34 cellular contexts compared by ENCODE assay signal in the genomic region with DNA sequence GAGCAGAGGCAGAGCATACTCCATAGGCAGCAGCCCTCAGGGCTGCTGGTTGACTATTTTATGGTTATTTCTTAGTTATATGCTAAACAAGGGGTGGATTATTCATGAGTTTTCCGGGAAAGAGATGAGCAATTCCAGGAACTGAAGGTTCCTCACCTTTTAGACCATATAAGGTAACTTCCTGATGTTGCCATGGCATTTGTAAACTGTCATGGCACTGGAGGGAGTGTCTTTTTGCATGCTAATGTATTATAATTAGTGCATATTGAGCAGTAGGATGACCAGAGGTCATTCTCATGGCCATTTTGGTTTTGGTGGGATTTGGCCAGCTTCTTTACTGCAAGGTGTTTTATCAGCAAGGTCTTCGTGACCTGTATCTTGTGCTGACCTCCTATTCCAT.
"Had no signal": no experiment of that assay in that cellular context is flagged by ENCODE, and none has a peak within 500 bp of the region (broad histone marks: within the 10 kb centered on the region; RNA-seq: fewer than 3 reads in every experiment).

No MANE protein-coding gene starts in this region.

- ATAC-seq: activated T-cell treated with anti-CD3 and anti-CD28 coated beads, Interleukin-2, amount 50 U/mL, for 4 hours; body of pancreas; Right ventricle myocardium inferior; SK-N-SH treated with all-trans-retinoic acid at 6 μM for 48 hours had no signal

- H3K27ac ChIP-seq: body of pancreas, breast epithelium, PC-9, RWPE1, WERI-Rb-1 had no signal

- H3K9me3 Mint-ChIP-seq: activated naive CD8-positive, alpha-beta T cell treated with anti-CD3 and anti-CD28 coated beads, Interleukin-2, amount 10 ng/mL, durations not matched to agents 7 days and 5 days; activated T-cell treated with anti-CD3 and anti-CD28 coated beads, Interleukin-2, amount 50 U/mL, for 4 hours had no signal

- DNase-seq: activated CD4-positive, alpha-beta memory T cell treated with anti-CD3 and anti-CD28 coated beads for 36 hours; activated CD4-positive, alpha-beta T cell treated with anti-CD3 and anti-CD28 coated beads, Interleukin-2, amount 50 U/mL, for 1 hour; activated CD8-positive, alpha-beta memory T cell treated with anti-CD3 and anti-CD28 coated beads, Interleukin-2, amount 50 U/mL, for 4 hours; activated effector memory CD4-positive, alpha-beta T cell treated with Interleukin-2 at 50 U/mL for 16 hours; activated naive CD4-positive, alpha-beta T cell; activated naive CD8-positive, alpha-beta T cell treated with anti-CD3 and anti-CD28 coated beads, Interleukin-2, amount 10 ng/mL, durations not matched to agents 7 days and 5 days; activated T-cell treated with anti-CD3 and anti-CD28 coated beads for 4 hours; activated T-cell treated with anti-CD3 and anti-CD28 coated beads, Interleukin-2, amount 50 U/mL, for 4 hours; body of pancreas; NCI-H1048; NCI-H1105 treated with DMSO at 0.1 percent for 48 hours; NCI-H1436; NCI-H1694; NCI-H1930; NCI-H2081 treated with DMSO at 0.1 percent for 48 hours; NCI-H226; NCI-H524 treated with DMSO at 0.1 percent for 48 hours; NCI-H748 treated with DMSO at 0.1 percent for 48 hours; NK-92 treated with Interleukin-12 subunit alpha and Interleukin-12 subunit beta, amount 100 ng/mL, for 24 hours; PC-9; SIG-M5; SW 1271; T-helper 1 cell; T-helper 2 cell; T-helper 9 cell; WERI-Rb-1 had no signal

- H3K27me3 ChIP-seq: body of pancreas, breast epithelium had no signal

- H3K36me3 Mint-ChIP-seq: activated CD4-positive, alpha-beta memory T cell treated with anti-CD3 and anti-CD28 coated beads for 36 hours; activated naive CD4-positive, alpha-beta T cell treated with anti-CD3 and anti-CD28 coated beads, Interleukin-2, amount 50 U/mL, for 24 hours; activated naive CD8-positive, alpha-beta T cell treated with anti-CD3 and anti-CD28 coated beads, Interleukin-2, amount 10 ng/mL, durations not matched to agents 7 days and 5 days had no signal

- H3K4me3 Mint-ChIP-seq: activated CD4-positive, alpha-beta memory T cell treated with anti-CD3 and anti-CD28 coated beads for 36 hours; activated naive CD4-positive, alpha-beta T cell treated with anti-CD3 and anti-CD28 coated beads, Interleukin-2, amount 50 U/mL, for 24 hours; activated naive CD8-positive, alpha-beta T cell treated with anti-CD3 and anti-CD28 coated beads, Interleukin-2, amount 10 ng/mL, durations not matched to agents 7 days and 5 days; activated T-cell treated with anti-CD3 and anti-CD28 coated beads, Interleukin-2, amount 50 U/mL, for 4 hours; activated T-helper 1 cell treated with anti-CD3 and anti-CD28 coated beads, Interleukin-12 subunit alpha, Interleukin-12 subunit beta, Interleukin-2, Interleukin-4 antibody, amounts not matched to agents 30 ng/mL and 10 ng/mL and 1 ng/mL, durations not matched to agents 14 hours and 24 hours and 36 hours had no signal

- H3K27me3 Mint-ChIP-seq: activated CD4-positive, alpha-beta memory T cell treated with anti-CD3 and anti-CD28 coated beads for 36 hours; activated naive CD4-positive, alpha-beta T cell treated with anti-CD3 and anti-CD28 coated beads, Interleukin-2, amount 50 U/mL, for 24 hours had no signal

- H3K27ac Mint-ChIP-seq: activated CD4-positive, alpha-beta memory T cell treated with anti-CD3 and anti-CD28 coated beads for 36 hours; activated naive CD4-positive, alpha-beta T cell treated with anti-CD3 and anti-CD28 coated beads, Interleukin-2, amount 50 U/mL, for 24 hours; activated naive CD8-positive, alpha-beta T cell treated with anti-CD3 and anti-CD28 coated beads, Interleukin-2, amount 10 ng/mL, durations not matched to agents 7 days and 5 days; activated T-helper 1 cell treated with anti-CD3 and anti-CD28 coated beads, Interleukin-12 subunit alpha, Interleukin-12 subunit beta, Interleukin-2, Interleukin-4 antibody, amounts not matched to agents 30 ng/mL and 10 ng/mL and 1 ng/mL, durations not matched to agents 14 hours and 24 hours and 36 hours had no signal

- FAIRE-seq: astrocyte, RCC 7860 had no signal

- H3K4me1 ChIP-seq: body of pancreas, breast epithelium had no signal
